In the genomic region with DNA sequence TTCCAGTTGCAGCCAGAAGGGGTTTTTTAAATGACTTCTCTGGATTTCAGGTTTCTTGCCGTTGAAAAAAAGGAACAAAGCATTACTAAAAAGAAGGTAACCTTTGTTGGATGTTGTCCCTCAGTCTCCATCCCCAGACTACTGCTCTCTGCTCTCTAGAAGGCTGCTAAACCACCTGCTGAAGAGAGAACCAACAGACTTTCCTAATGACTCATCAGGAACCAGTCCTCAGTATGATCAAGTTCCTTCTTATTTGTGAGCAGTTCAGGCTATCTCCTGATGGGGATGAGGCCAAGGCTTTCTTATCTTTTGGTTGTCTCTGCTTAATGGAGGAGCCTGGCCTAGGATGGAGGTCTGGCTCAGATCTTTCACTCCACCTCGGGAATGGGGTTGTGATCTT, we compare ENCODE assay signal across 12 cellular contexts. TPM values are rescaled to one million over a fixed set of nuclear protein-coding genes. Genes with fewer than 3 reads are reported as not detected.
A peak's percentile ranks its signal among the peaks of the same experiment; 100 is the strongest.
DNase-seq lines count a peak whose midpoint lies in the region; ATAC-seq and TF ChIP-seq lines count a peak whose summit lies in the region.
"Had no signal": no experiment of that assay in that cellular context is flagged by ENCODE, and none has a peak within 500 bp of the region (broad histone marks: within the 10 kb centered on the region; RNA-seq: fewer than 3 reads in every experiment).

No MANE protein-coding gene starts in this region.

- H3K4me3 ChIP-seq in Karpas-422 (ENCODE audit: low read length), result no peak overlapping the region

- H3K9me2 ChIP-seq in Karpas-422 (replicated peaks; ENCODE audit: insufficient read depth, low read length), result no peaks in the 10 kb centered on the region

- H3K9ac ChIP-seq in Karpas-422 (ENCODE audit: low read length), result no peak overlapping the region

- DNase-seq in DMS53 (lab: John Stamatoyannopoulos, UW) (peak; percentile 55), GM19238 (ENCODE audit: insufficient read length, low spot score) (peak; percentile 16), Right ventricle myocardium inferior (ENCODE audit: missing footprints) (no peak), Karpas-422 (no peak), posterior vena cava (ENCODE audit: low spot score) (no peak)
- DNase-seq: effector CD8-positive, alpha-beta T cell; NCI-H526; stimulated activated CD4-positive, alpha-beta T cell treated with anti-CD3 and anti-CD28 coated beads, Interleukin-2, amount 100 ng/mL, for 24 hours; trophoblast cell had no signal

- H3K36me3 ChIP-seq in Karpas-422 (ENCODE audit: insufficient read depth, low read length), result no peaks in the 10 kb centered on the region

- intact Hi-C loops in Right ventricle myocardium inferior (cut with DNase I) (no loop called here), posterior vena cava (cut with DNase I) (no loop called here)

- no peak overlapping the region for H3K27ac ChIP-seq in Karpas-422 (ENCODE audit: low read length)

- H2AFZ ChIP-seq in Karpas-422 (ENCODE audit: low read length), result no peak overlapping the region

- peak; percentile 98 for ATAC-seq in HG02759 (IDR thresholded peaks at IDR 0.05; ENCODE audit: unreplicated experiment)
- ATAC-seq in HG03558 (IDR thresholded peaks at IDR 0.05; ENCODE audit: extremely low read depth, unreplicated experiment), result peak; percentile 92
- no peak for ATAC-seq in SK-N-SH treated with all-trans-retinoic acid at 6 μM for 48 hours
- ATAC-seq in Right ventricle myocardium inferior, result no peak

- no peaks in the 10 kb centered on the region for H3K9me3 ChIP-seq in Karpas-422 (ENCODE audit: low read length)

- no peak overlapping the region for H3K4me2 ChIP-seq in Karpas-422 (ENCODE audit: low read depth, low read length, poor library complexity, severe bottlenecking)

- H4K20me1 ChIP-seq in Karpas-422 (ENCODE audit: insufficient read depth, low read depth, low read length), result no peaks in the 10 kb centered on the region

- H3K4me1 ChIP-seq in Karpas-422 (ENCODE audit: low read length), result no peaks in the 10 kb centered on the region

- H3K79me2 ChIP-seq in Karpas-422 (ENCODE audit: low read length), result no peaks in the 10 kb centered on the region

- H3K27me3 ChIP-seq in Karpas-422 (ENCODE audit: low read length), result no peaks in the 10 kb centered on the region

TF ChIP-seq in SK-N-SH treated with all-trans-retinoic acid at 6 μM for 48 hours, 23 proteins besides CTCF, POLR2A, EP300 and RAD21:
- TF ChIP-seq ZNF565 (CRISPR knock-in tag; conservative IDR thresholded peaks at IDR 0.05; ENCODE audit: low read depth) (no peak), ZNF70 (CRISPR knock-in tag; IDR thresholded peaks at IDR 0.05) (no peak), POU6F1 (CRISPR knock-in tag; IDR thresholded peaks at IDR 0.05; ENCODE audit: borderline replicate concordance, low read depth) (no peak)

RNA-seq across cellular contexts. Expression of gene KIF4B, which starts 4.1 kb away (rescaled TPM):
- total RNA-seq in Right ventricle myocardium inferior (not detected), posterior vena cava (under 1 TPM in 1 of 2 donors, not detected in 1; 0.14 TPM)
- 0.04 and 0.30 TPM in 2 replicates for total RNA-seq in Karpas-422 (2014; rRNA removed; shearing (Covaris generic); ENCODE audit: low replicate concordance)

Comparison
In these comparisons a context has a peak if more than half of its experiments do, and no peak if none do; other contexts are left out.
1. DNase-seq: peak in DMS53 (single experiment) and GM19238 (single experiment); none in Right ventricle myocardium inferior (single experiment), Karpas-422 (single experiment) and posterior vena cava (single experiment).
2. ATAC-seq: peak in HG02759 (single experiment) and HG03558 (single experiment); none in SK-N-SH treated with all-trans-retinoic acid at 6 μM for 48 hours (single experiment) and Right ventricle myocardium inferior (single experiment).